ENCODE assay signal across 10 cellular contexts in the genomic region with DNA sequence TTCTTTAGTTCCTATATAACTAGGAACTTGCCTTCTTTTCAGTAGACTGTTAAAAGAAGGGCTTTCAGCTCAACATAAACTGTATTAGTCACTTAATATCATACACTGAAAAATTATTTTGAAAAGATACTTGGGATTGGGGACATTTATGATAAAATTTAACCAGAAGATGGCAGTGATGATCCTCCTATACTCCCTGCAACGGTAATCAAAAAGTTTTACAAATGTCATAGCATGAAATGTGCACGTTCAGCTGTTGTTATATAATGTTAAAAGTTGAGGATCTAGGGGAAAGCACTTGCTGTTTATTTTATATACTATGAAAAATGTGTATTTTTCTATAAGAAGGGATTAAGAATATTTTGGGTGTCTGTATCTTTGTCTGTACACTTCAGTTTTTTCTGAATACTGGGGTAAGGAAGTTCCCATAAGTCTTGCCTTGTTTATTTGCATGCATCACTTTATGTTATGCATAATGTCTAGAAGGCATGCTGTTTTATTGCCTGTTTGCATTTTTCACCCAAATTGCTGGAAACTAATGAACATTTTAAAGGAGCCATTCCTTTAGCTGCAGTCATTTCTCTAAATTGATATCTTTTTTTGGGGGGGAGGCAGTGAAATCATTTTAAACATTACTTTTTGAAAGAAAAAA. TPM values are rescaled to one million over a fixed set of nuclear protein-coding genes. Genes with fewer than 3 reads are reported as not detected.
DNase-seq lines count a peak whose midpoint lies in the region; ATAC-seq and TF ChIP-seq lines count a peak whose summit lies in the region.
"Had no signal": no experiment of that assay in that cellular context is flagged by ENCODE, and none has a peak within 500 bp of the region (broad histone marks: within the 10 kb centered on the region; RNA-seq: fewer than 3 reads in every experiment).

No MANE protein-coding gene starts in this region.

- TF ChIP-seq POLR2A in tibial nerve (IDR thresholded peaks at IDR 0.05) = no peak

- H3K14ac ChIP-seq in neuronal stem cell (ENCODE audit: low read length) = no peak overlapping the region

- H3K9me3 ChIP-seq in heart right ventricle (no peaks in the 10 kb centered on the region), endodermal cell (ENCODE audit: control insufficient read depth, low read length) (no peaks in the 10 kb centered on the region), tibial nerve (no peaks in the 10 kb centered on the region), neuronal stem cell (replicated peaks in 1 of 2; ENCODE audit: control insufficient read depth in 2 of 2, insufficient read depth in 1 of 2, low read depth in 1 of 2, low read length in 2 of 2) (no peaks in the 10 kb centered on the region)
- H3K9me3 ChIP-seq: upper lobe of left lung had no signal

- H3K4me2 ChIP-seq in neuronal stem cell (ENCODE audit: insufficient read depth, low read length, poor library complexity, severe bottlenecking) = no peak overlapping the region

- no peak overlapping the region for H3K27ac Mint-ChIP-seq in endodermal cell

- TF ChIP-seq EP300 in tibial nerve (IDR thresholded peaks at IDR 0.05) = no peak

- TF ChIP-seq CTCF in heart right ventricle (IDR thresholded peaks at IDR 0.05) (peak in 8 of 9 donors; percentile 11 to 57 (median 44)), endodermal cell (conservative IDR thresholded peaks at IDR 0.05) (peak; percentile 59), tibial nerve (IDR thresholded peaks at IDR 0.05) (peak in 3 of 5 experiments; percentile 8 to 14 (median 13))

- no peak overlapping the region for H2BK120ac ChIP-seq in neuronal stem cell (ENCODE audit: low read depth, low read length)

- H3K4me3 ChIP-seq in heart right ventricle (no peak overlapping the region), endodermal cell (ENCODE audit: low read length) (no peak overlapping the region), tibial nerve (no peak overlapping the region), neuronal stem cell (ENCODE audit: low read length in 2 of 2) (no peak overlapping the region)
- H3K4me3 ChIP-seq: upper lobe of left lung had no signal

- peaks cover 4 to 49% (median 24%) of the 10 kb centered on the region in 9 donors for H3K4me1 ChIP-seq in heart right ventricle
- H3K4me1 ChIP-seq in endodermal cell (ENCODE audit: control insufficient read depth, insufficient read depth, low read length) = no peaks in the 10 kb centered on the region
- H3K4me1 ChIP-seq in tibial nerve = peaks cover 0 to 42% (median 3%) of the 10 kb centered on the region in 4 donors
- H3K4me1 ChIP-seq in neuronal stem cell (ENCODE audit: control insufficient read depth in 2 of 2, insufficient read depth in 1 of 2, low read depth in 1 of 2, low read length in 2 of 2) = no peaks in the 10 kb centered on the region

- no peak overlapping the region for H2BK5ac ChIP-seq in neuronal stem cell (ENCODE audit: low read length)

- no peaks in the 10 kb centered on the region for H3K79me1 ChIP-seq in neuronal stem cell (ENCODE audit: low read depth, low read length)

- peaks cover 6% of the 10 kb centered on the region for H3K4me1 Mint-ChIP-seq in endodermal cell

- no peak overlapping the region for H4K91ac ChIP-seq in neuronal stem cell (ENCODE audit: low read depth, low read length, poor library complexity)

- H3K4me3 Mint-ChIP-seq in endodermal cell = no peak overlapping the region

- H3K9ac ChIP-seq in endodermal cell (ENCODE audit: extremely low read depth, low read length, poor library complexity, severe bottlenecking) (no peak overlapping the region), neuronal stem cell (ENCODE audit: low read depth, low read length, poor library complexity) (no peak overlapping the region)

- 11 to 12% methylated on average over 2 of the region's 2 CpGs for WGBS in heart right ventricle, 2 donors
- 86% methylated on average over 2 of the region's 2 CpGs; no CpG with 5 or more reads in 1 of the 2 experiments for WGBS in endodermal cell (ENCODE audit: insufficient coverage in 1 of 2, insufficient read length in 1 of 2), 2 experiments
- WGBS in tibial nerve, 2 donors = 3 to 11% methylated on average over 2 of the region's 2 CpGs
- WGBS in neuronal stem cell (ENCODE audit: extremely low coverage in 2 of 2, insufficient read length in 2 of 2, insufficient replicate concordance in 1 of 2), 2 donors = no CpG with 5 or more reads among the region's 2 CpGs

- no peaks in the 10 kb centered on the region for H3K27me3 Mint-ChIP-seq in endodermal cell (ENCODE audit: insufficient read depth)

- H3K36me3 ChIP-seq in heart right ventricle (peaks cover 0 to 46% (median 8%) of the 10 kb centered on the region in 9 donors), endodermal cell (ENCODE audit: control insufficient read depth, insufficient read depth, low read length) (peaks cover 43% of the 10 kb centered on the region), tibial nerve (peaks cover 0 to 7% (median 0%) of the 10 kb centered on the region in 3 donors), neuronal stem cell (replicated peaks in 1 of 2; ENCODE audit: control insufficient read depth in 2 of 2, insufficient read depth in 2 of 2, low read length in 2 of 2) (peaks cover 0 to 54% of the 10 kb centered on the region in 2 donors)

- no peak overlapping the region for H2BK15ac ChIP-seq in neuronal stem cell (ENCODE audit: low read length)

- no peak overlapping the region for H4K8ac ChIP-seq in neuronal stem cell (ENCODE audit: low read depth, low read length)

- H3K18ac ChIP-seq in neuronal stem cell (ENCODE audit: low read length) = no peak overlapping the region

- intact Hi-C loops in heart right ventricle (cut with DNase I) = loop anchor here in 4 of 10 donors (1.0 to 10.0 kb wide), 4 partner anchors 398 to 759 kb away; a partner anchor contains a TSS
- intact Hi-C loops in left ventricle myocardium superior (cut with micrococcal nuclease) = no loop called here

- H2AFZ ChIP-seq in neuronal stem cell (ENCODE audit: low read length) = no peak overlapping the region

- H3K27me3 ChIP-seq in heart right ventricle = no peaks in the 10 kb centered on the region
- H3K27me3 ChIP-seq in endodermal cell (ENCODE audit: control insufficient read depth, insufficient read depth, low read length, poor library complexity, severe bottlenecking) = no peaks in the 10 kb centered on the region
- H3K27me3 ChIP-seq in tibial nerve = no peaks in the 10 kb centered on the region
- H3K27me3 ChIP-seq in neuronal stem cell (ENCODE audit: control insufficient read depth in 3 of 3, insufficient read depth in 3 of 3, low read depth in 1 of 3, low read length in 3 of 3) = no peaks in the 10 kb centered on the region
- H3K27me3 ChIP-seq: upper lobe of left lung had no signal

- DNase-seq in heart right ventricle (no peak), left ventricle myocardium superior (no peak), NCI-H69 (lab: John Stamatoyannopoulos, UW) (peak; percentile 16), endodermal cell (no peak), tibial nerve (ENCODE audit: low spot score in 2 of 2) (no peak), putamen (ENCODE audit: low spot score) (no peak), neuronal stem cell (ENCODE audit: low spot score) (no peak)
- DNase-seq: NCI-H2029, upper lobe of left lung had no signal

- no peak overlapping the region for H2AK5ac ChIP-seq in neuronal stem cell (ENCODE audit: low read depth, low read length)

- no peak overlapping the region for H3K4ac ChIP-seq in neuronal stem cell (ENCODE audit: low read length)

- no peak for ATAC-seq in heart right ventricle
- no peak for ATAC-seq in left ventricle myocardium superior
- ATAC-seq in HG03039 (IDR thresholded peaks at IDR 0.05; ENCODE audit: unreplicated experiment) = no peak

- H2BK12ac ChIP-seq in neuronal stem cell (ENCODE audit: low read length) = no peak overlapping the region

- H3K23ac ChIP-seq in neuronal stem cell (ENCODE audit: low read depth, low read length, poor library complexity) = no peak overlapping the region

- H3K36me3 Mint-ChIP-seq in endodermal cell (ENCODE audit: low read depth) = peaks cover 20% of the 10 kb centered on the region

- H3K9me3 Mint-ChIP-seq in endodermal cell = no peaks in the 10 kb centered on the region

- H3K27ac ChIP-seq in heart right ventricle = no peak overlapping the region
- H3K27ac ChIP-seq in endodermal cell (ENCODE audit: low read depth, low read length) = no peak overlapping the region
- H3K27ac ChIP-seq in tibial nerve = no peak overlapping the region
- no peak overlapping the region for H3K27ac ChIP-seq in neuronal stem cell (replicated peaks; ENCODE audit: low read length)
- H3K27ac ChIP-seq: upper lobe of left lung had no signal

RNA-seq across cellular contexts. Expression of a gene that starts 19.0 kb away (rescaled TPM):
- total RNA-seq in heart right ventricle (10 to 100 TPM; 63.3 to 81.4 (median 72.5) TPM), left ventricle myocardium superior (71.2 TPM), endodermal cell (10 to 100 TPM; 98.5 to 99.4 TPM), tibial nerve (100 to 1,000 TPM in 3 of 4 donors, 10 to 100 TPM in 1; 99.6 to 116 (median 113) TPM)
- polyA plus RNA-seq in heart right ventricle = 10 to 100 TPM; 76.3 to 79.0 TPM
- polyA plus RNA-seq in endodermal cell (2013, experiment 1 of 2) = 149 TPM
- 141 TPM for polyA plus RNA-seq in endodermal cell (2013, experiment 2 of 2)
- 178 TPM for polyA plus RNA-seq in neuronal stem cell (2013, experiment 1 of 2)
- 186 TPM for polyA plus RNA-seq in neuronal stem cell (2013, experiment 2 of 2)
